Comparison of ENCODE assay signal across 15 cellular contexts in genomic region chr7:124459101-124460052, GRCh38.
DNase-seq lines count a peak whose midpoint lies in the region; ATAC-seq, FAIRE-seq and TF ChIP-seq lines count a peak whose summit lies in the region.
"Had no signal": no experiment of that assay in that cellular context is flagged by ENCODE, and none has a peak within 500 bp of the region (broad histone marks: within the 10 kb centered on the region; RNA-seq: fewer than 3 reads in every experiment).

No MANE protein-coding gene starts in this region.

- DNase-seq in AG04449 (ENCODE audit: low read depth, low spot score) (peak; percentile 58), HTR-8/SVneo (ENCODE audit: insufficient read length, low spot score) (peak; percentile 25), middle frontal gyrus (ENCODE audit: extremely low spot score, low spot score) (peak; percentile 22), left lobe of liver (ENCODE audit: low spot score) (no peak)
- no peak for DNase-seq in activated T-cell treated with anti-CD3 and anti-CD28 coated beads, Interleukin-2, amount 50 U/mL, for 1 hour
- no peak for DNase-seq in activated CD4-positive, alpha-beta T cell treated with anti-CD3 and anti-CD28 coated beads for 48 hours
- DNase-seq: activated B cell treated with CpG ODN at 0.5 μM for 24 hours; activated T-cell treated with anti-CD3 and anti-CD28 coated beads, Interleukin-2, amount 50 U/mL, for 72 hours; MM.1S; SHP77 treated with DMSO at 0.1 percent for 48 hours had no signal

- CTCF ChIA-PET in AG04449 (lab: Yijun Ruan, JAX), result no interaction called here

- POLR2A ChIA-PET in AG04449 (lab: Yijun Ruan, JAX), result interaction anchor here (0.6 kb wide), 1 partner anchor 534 kb away, joined by 3 read pairs; no protein-coding TSS in a partner anchor

- ATAC-seq in GM21529 (IDR thresholded peaks at IDR 0.05; ENCODE audit: unreplicated experiment) (no peak), left lobe of liver (no peak)
- ATAC-seq: activated T-cell treated with anti-CD3 and anti-CD28 coated beads, Interleukin-2, amount 50 U/mL, for 72 hours; natural killer cell treated with Interleukin-12 subunit alpha and Interleukin-12 subunit beta and Interleukin-15 and Interleukin-18, amount 100 ng/mL, for 72 hours had no signal

- no peak overlapping the region for H3K4me3 ChIP-seq in AG04449 (ENCODE audit: low read depth, low read length)
- H3K4me3 ChIP-seq: ascending aorta; BLaER1 treated with 17β-estradiol and CSF1 and Interleukin-3, amounts not matched to agents 10 nM and 100 nM had no signal

- TF ChIP-seq CTCF in AG04449 (IDR thresholded peaks at IDR 0.05; ENCODE audit: insufficient read depth, low read length, missing control alignments), result no peak

- FAIRE-seq in HTR-8/SVneo (lab: Jason Lieb, UNC), result no peak
- peak; percentile 63 for FAIRE-seq in endometrium (lab: Jason Lieb, UNC)

Comparison
In these comparisons a context has a peak if more than half of its experiments do, and no peak if none do; other contexts are left out.
1. DNase-seq: peak in AG04449 (single experiment), HTR-8/SVneo (single experiment) and middle frontal gyrus (single experiment); none in activated T-cell treated with anti-CD3 and anti-CD28 coated beads, Interleukin-2, amount 50 U/mL, for 1 hour (single experiment), activated CD4-positive, alpha-beta T cell treated with anti-CD3 and anti-CD28 coated beads for 48 hours (single experiment) and left lobe of liver (single experiment).